In genomic region chr17:64505320-64506200, GRCh38 we compare ENCODE assay signal across 8 cellular contexts.
DNase-seq lines count a peak whose midpoint lies in the region; ATAC-seq lines count a peak whose summit lies in the region.

No MANE protein-coding gene starts in this region.

- peak overlapping the region; percentile 100 for H3K9ac ChIP-seq in SK-N-MC (ENCODE audit: insufficient read length)
- H3K9ac ChIP-seq in subcutaneous abdominal adipose tissue (ENCODE audit: low read length in 5 of 5): peak overlapping the region; percentile 96 to 100 (median 100)

- no peaks in the 10 kb centered on the region for H3K9me3 ChIP-seq in SK-N-MC (ENCODE audit: low read depth, low read length)
- H3K9me3 ChIP-seq in subcutaneous abdominal adipose tissue (ENCODE audit: control insufficient read depth in 5 of 5, low read length in 5 of 5): no peaks in the 10 kb centered on the region

- H3K4me1 ChIP-seq in subcutaneous abdominal adipose tissue (ENCODE audit: control insufficient read depth in 5 of 5, insufficient read depth in 5 of 5, low read length in 5 of 5): peaks cover 8 to 61% (median 58%) of the 10 kb centered on the region in 5 donors

- H3K4me3 ChIP-seq in SK-N-MC (peak overlapping the region; percentile 90), subcutaneous abdominal adipose tissue (ENCODE audit: low read depth in 1 of 5, low read length in 5 of 5) (peak overlapping the region; percentile 79 to 100 (median 100))

- H3K27ac ChIP-seq in SK-N-MC: peak overlapping the region; percentile 99
- peak overlapping the region; percentile 100 for H3K27ac ChIP-seq in subcutaneous abdominal adipose tissue (ENCODE audit: low read depth, low read length)

- peak; percentile 84 for DNase-seq in AG08396 (ENCODE audit: low spot score)
- DNase-seq in NAMALWA (ENCODE audit: low spot score): peak; percentile 79
- no peak for DNase-seq in SK-N-MC (ENCODE audit: low read depth, low spot score)
- DNase-seq in activated naive CD4-positive, alpha-beta T cell treated with anti-CD3 and anti-CD28 coated beads, Interleukin-2, amount 50 U/mL, for 16 hours: peak; percentile 85
- peak; percentile 79 for DNase-seq in germinal center (ENCODE audit: low spot score)
- DNase-seq in nucleus accumbens (lab: John Stamatoyannopoulos, UW): peak in 55 of 56 donors; percentile 17 to 92 (median 79)

- H3K36me3 ChIP-seq in SK-N-MC (ENCODE audit: insufficient read depth, low read length) (peaks cover 74% of the 10 kb centered on the region), subcutaneous abdominal adipose tissue (ENCODE audit: control insufficient read depth in 5 of 5, insufficient read depth in 5 of 5, low read length in 5 of 5) (peaks cover 46 to 56% (median 53%) of the 10 kb centered on the region in 5 donors)

- H3K27me3 ChIP-seq in subcutaneous abdominal adipose tissue (ENCODE audit: control insufficient read depth in 5 of 5, insufficient read depth in 4 of 5, low read length in 5 of 5): no peaks in the 10 kb centered on the region

- ATAC-seq in GM19395 (IDR thresholded peaks at IDR 0.05; ENCODE audit: unreplicated experiment): peak; percentile 3
